ENCODE assay signal across 21 cellular contexts in the genomic region with DNA sequence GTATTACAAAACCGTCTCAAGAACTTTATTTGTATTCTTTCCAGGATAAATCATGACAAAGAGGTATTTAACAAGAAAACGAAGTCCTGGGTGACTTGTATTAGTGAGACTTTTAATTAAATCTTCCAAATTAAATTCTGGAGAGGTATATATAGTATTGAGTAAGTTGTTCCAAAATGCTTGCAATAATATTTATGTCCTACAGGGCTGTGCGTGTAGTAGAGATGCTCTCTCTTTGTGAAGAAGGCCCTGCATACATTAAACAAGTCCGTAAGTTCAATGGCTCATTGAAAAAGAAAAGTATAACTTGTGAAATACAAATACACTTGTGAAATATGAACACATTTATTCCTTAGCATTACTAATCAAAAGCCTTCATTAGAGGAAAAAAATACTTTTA.
A peak's percentile ranks its signal among the peaks of the same experiment; 100 is the strongest.
DNase-seq lines count a peak whose midpoint lies in the region; ATAC-seq and TF ChIP-seq lines count a peak whose summit lies in the region.
"Had no signal": no experiment of that assay in that cellular context is flagged by ENCODE, and none has a peak within 500 bp of the region (broad histone marks: within the 10 kb centered on the region; RNA-seq: fewer than 3 reads in every experiment).

No MANE protein-coding gene starts in this region.

- H3K9ac ChIP-seq in HCT116 (ENCODE audit: low read length), result no peak overlapping the region
- no peak overlapping the region for H3K9ac ChIP-seq in endodermal cell (ENCODE audit: extremely low read depth, low read length, poor library complexity, severe bottlenecking)

- no peak overlapping the region for H2AFZ ChIP-seq in HCT116 (ENCODE audit: low read depth, low read length, poor library complexity, severe bottlenecking)

- RAD21 ChIA-PET in HCT116 (lab: Charles Lee; ENCODE audit: low non-redundant PET in 1 of 2, low total read pairs in 2 of 2, uncharacterized antibody in 2 of 2, unreplicated experiment in 2 of 2), result no interaction called here

- H3K27me3 ChIP-seq in HCT116 (ENCODE audit: insufficient read depth, low read length) (no peaks in the 10 kb centered on the region), endodermal cell (ENCODE audit: control insufficient read depth, insufficient read depth, low read length, poor library complexity, severe bottlenecking) (no peaks in the 10 kb centered on the region)
- H3K27me3 ChIP-seq: SJCRH30 had no signal

- H3K9me3 Mint-ChIP-seq in endodermal cell, result no peaks in the 10 kb centered on the region

- intact Hi-C loops in HCT116 (cut with micrococcal nuclease), result no loop called here

- H3K4me1 Mint-ChIP-seq in endodermal cell, result no peaks in the 10 kb centered on the region
- H3K4me1 Mint-ChIP-seq: CD8-positive, alpha-beta memory T cell had no signal

- no peaks in the 10 kb centered on the region for H3K4me1 ChIP-seq in HCT116 (ENCODE audit: control insufficient read depth in 1 of 2, insufficient read depth in 2 of 2, low read length in 2 of 2)
- H3K4me1 ChIP-seq in endodermal cell (ENCODE audit: control insufficient read depth, insufficient read depth, low read length), result no peaks in the 10 kb centered on the region

- no peaks in the 10 kb centered on the region for H4K20me1 ChIP-seq in HCT116 (ENCODE audit: insufficient read depth)

- H3K36me3 ChIP-seq in HCT116 (ENCODE audit: control insufficient read depth in 1 of 2, insufficient read depth in 2 of 2, low read length in 2 of 2) (no peaks in the 10 kb centered on the region), endodermal cell (ENCODE audit: control insufficient read depth, insufficient read depth, low read length) (no peaks in the 10 kb centered on the region)
- H3K36me3 ChIP-seq: SJCRH30 had no signal

- no peak for TF ChIP-seq POLR2A in HCT116 (IDR thresholded peaks at IDR 0.05; ENCODE audit: borderline replicate concordance, extremely low read depth, insufficient read depth, insufficient read length)

- H3K36me3 Mint-ChIP-seq in endodermal cell (ENCODE audit: low read depth), result no peaks in the 10 kb centered on the region
- H3K36me3 Mint-ChIP-seq: CD8-positive, alpha-beta memory T cell had no signal

- ATAC-seq in HCT116, result peak; percentile 66; the same call in 1 of the 2 replicates
- no peak for ATAC-seq in GM19452 (IDR thresholded peaks at IDR 0.05; ENCODE audit: unreplicated experiment)
- no peak for ATAC-seq in GM18873 (IDR thresholded peaks at IDR 0.05; ENCODE audit: low FRiP score, unreplicated experiment)
- ATAC-seq: HepG2 had no signal

- no peak overlapping the region for H3K4me3 Mint-ChIP-seq in endodermal cell
- H3K4me3 Mint-ChIP-seq: B cell; CD14-positive monocyte; CD8-positive, alpha-beta memory T cell had no signal

- 91 to 100% methylated on average over 1 to 4 of the region's 4 CpGs for WGBS in endodermal cell (ENCODE audit: insufficient coverage in 1 of 2, insufficient read length in 1 of 2), 2 experiments

- no TSS peak for BruUV-seq in HCT116 (replicated peaks; lab: Mats Ljungman, UMichigan)

- TF ChIP-seq CTCF in HCT116 (IDR thresholded peaks at IDR 0.05 in 2 of 3, conservative IDR thresholded peaks at IDR 0.05 in 1 of 3; ENCODE audit: borderline replicate concordance in 1 of 3, insufficient read depth in 1 of 3, low read depth in 2 of 3, low read length in 2 of 3) (peak in 1 of 3 experiments; percentile 25; a peak in 2 of 6 replicates), endodermal cell (conservative IDR thresholded peaks at IDR 0.05) (peak; percentile 49)

- peak; percentile 3 for DNase-seq in ELR (ENCODE audit: low read depth)
- DNase-seq in HCT116 (ENCODE audit: low read depth, low spot score), result no peak
- peak; percentile 9 for DNase-seq in OCI-M1 (lab: John Stamatoyannopoulos, UW)
- DNase-seq in endodermal cell, result no peak
- DNase-seq in NCI-H2081 treated with DMSO at 0.1 percent for 48 hours (lab: John Stamatoyannopoulos, UW), result no peak
- DNase-seq in stimulated activated CD4-positive, alpha-beta T cell treated with anti-CD3 and anti-CD28 coated beads, Interleukin-1b, Interleukin-23, amount 100 ng/mL, for 48 hours, result no peak
- DNase-seq: CD8-positive, alpha-beta memory T cell; DMS 273 treated with DMSO at 0.1 percent for 48 hours; DND-41; NCI-H1105; NCI-H187 treated with DMSO at 0.1 percent for 48 hours; NCI-H2107; NCI-H2227 treated with DMSO at 0.1 percent for 48 hours; NCI-H526 treated with DMSO at 0.1 percent for 48 hours; SJCRH30; T-helper 1 cell had no signal

- no peaks in the 10 kb centered on the region for H3K79me2 ChIP-seq in HCT116 (ENCODE audit: insufficient read depth, low read length)

- H3K9me2 ChIP-seq in HCT116 (ENCODE audit: insufficient read depth), result no peaks in the 10 kb centered on the region; the same call in 1 of the 2 replicates

- no peaks in the 10 kb centered on the region for H3K9me3 ChIP-seq in HCT116 (ENCODE audit: control insufficient read depth in 1 of 2, insufficient read depth in 1 of 2, low read depth in 1 of 2, low read length in 2 of 2)
- no peaks in the 10 kb centered on the region for H3K9me3 ChIP-seq in endodermal cell (ENCODE audit: control insufficient read depth, low read length)
- H3K9me3 ChIP-seq: SJCRH30 had no signal

- no peak for TF ChIP-seq RAD21 in HCT116 (IDR thresholded peaks at IDR 0.05; ENCODE audit: low read depth)

- POLR2A ChIA-PET in HCT116 (lab: Charles Lee), result no interaction called here

- H3K27me3 Mint-ChIP-seq in endodermal cell (ENCODE audit: insufficient read depth), result no peaks in the 10 kb centered on the region
- H3K27me3 Mint-ChIP-seq: B cell; CD8-positive, alpha-beta memory T cell had no signal

- H3K4me3 ChIP-seq in HCT116 (replicated peaks in 1 of 2; ENCODE audit: low read depth in 1 of 2, low read length in 2 of 2) (no peak overlapping the region), endodermal cell (ENCODE audit: low read length) (no peak overlapping the region)
- H3K4me3 ChIP-seq: SJCRH30 had no signal

- H3K27ac ChIP-seq in HCT116 (ENCODE audit: low read depth, low read length), result no peak overlapping the region
- no peak overlapping the region for H3K27ac ChIP-seq in endodermal cell (ENCODE audit: low read depth, low read length)
- H3K27ac ChIP-seq: SJCRH30 had no signal

- no peak overlapping the region for H3K27ac Mint-ChIP-seq in endodermal cell
- H3K27ac Mint-ChIP-seq: B cell; CD14-positive monocyte; CD8-positive, alpha-beta memory T cell had no signal

- CTCF ChIA-PET in HCT116 (lab: Charles Lee), result no interaction called here

- no peak overlapping the region for H3K4me2 ChIP-seq in HCT116 (ENCODE audit: low read length)

TF ChIP-seq in HCT116, 20 proteins besides CTCF, POLR2A, EP300 and RAD21:
- TF ChIP-seq ZNF274 (IDR thresholded peaks at IDR 0.05; ENCODE audit: low read depth, low read length), result no peak
- TF ChIP-seq TCF7L2 (IDR thresholded peaks at IDR 0.05; ENCODE audit: borderline replicate concordance, extremely low read depth, insufficient read depth, insufficient read length), result no peak
- no peak for TF ChIP-seq EGR1 (IDR thresholded peaks at IDR 0.05; ENCODE audit: low read depth)
- TF ChIP-seq, protein P1, sequence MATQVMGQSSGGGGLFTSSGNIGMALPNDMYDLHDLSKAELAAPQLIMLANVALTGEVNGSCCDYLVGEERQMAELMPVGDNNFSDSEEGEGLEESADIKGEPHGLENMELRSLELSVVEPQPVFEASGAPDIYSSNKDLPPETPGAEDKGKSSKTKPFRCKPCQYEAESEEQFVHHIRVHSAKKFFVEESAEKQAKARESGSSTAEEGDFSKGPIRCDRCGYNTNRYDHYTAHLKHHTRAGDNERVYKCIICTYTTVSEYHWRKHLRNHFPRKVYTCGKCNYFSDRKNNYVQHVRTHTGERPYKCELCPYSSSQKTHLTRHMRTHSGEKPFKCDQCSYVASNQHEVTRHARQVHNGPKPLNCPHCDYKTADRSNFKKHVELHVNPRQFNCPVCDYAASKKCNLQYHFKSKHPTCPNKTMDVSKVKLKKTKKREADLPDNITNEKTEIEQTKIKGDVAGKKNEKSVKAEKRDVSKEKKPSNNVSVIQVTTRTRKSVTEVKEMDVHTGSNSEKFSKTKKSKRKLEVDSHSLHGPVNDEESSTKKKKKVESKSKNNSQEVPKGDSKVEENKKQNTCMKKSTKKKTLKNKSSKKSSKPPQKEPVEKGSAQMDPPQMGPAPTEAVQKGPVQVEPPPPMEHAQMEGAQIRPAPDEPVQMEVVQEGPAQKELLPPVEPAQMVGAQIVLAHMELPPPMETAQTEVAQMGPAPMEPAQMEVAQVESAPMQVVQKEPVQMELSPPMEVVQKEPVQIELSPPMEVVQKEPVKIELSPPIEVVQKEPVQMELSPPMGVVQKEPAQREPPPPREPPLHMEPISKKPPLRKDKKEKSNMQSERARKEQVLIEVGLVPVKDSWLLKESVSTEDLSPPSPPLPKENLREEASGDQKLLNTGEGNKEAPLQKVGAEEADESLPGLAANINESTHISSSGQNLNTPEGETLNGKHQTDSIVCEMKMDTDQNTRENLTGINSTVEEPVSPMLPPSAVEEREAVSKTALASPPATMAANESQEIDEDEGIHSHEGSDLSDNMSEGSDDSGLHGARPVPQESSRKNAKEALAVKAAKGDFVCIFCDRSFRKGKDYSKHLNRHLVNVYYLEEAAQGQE (IDR thresholded peaks at IDR 0.05; ENCODE audit: low read depth), result no peak
- TF ChIP-seq SP1 (IDR thresholded peaks at IDR 0.05; ENCODE audit: low read depth), result no peak
- TF ChIP-seq, protein P2, sequence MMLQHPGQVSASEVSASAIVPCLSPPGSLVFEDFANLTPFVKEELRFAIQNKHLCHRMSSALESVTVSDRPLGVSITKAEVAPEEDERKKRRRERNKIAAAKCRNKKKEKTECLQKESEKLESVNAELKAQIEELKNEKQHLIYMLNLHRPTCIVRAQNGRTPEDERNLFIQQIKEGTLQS (IDR thresholded peaks at IDR 0.05), result no peak
- TF ChIP-seq ELF1 (IDR thresholded peaks at IDR 0.05; ENCODE audit: borderline replicate concordance, low read depth), result no peak
- TF ChIP-seq SIN3A (IDR thresholded peaks at IDR 0.05; ENCODE audit: low read depth), result no peak
- TF ChIP-seq CEBPB (IDR thresholded peaks at IDR 0.05; ENCODE audit: low read depth), result no peak
- no peak for TF ChIP-seq CBX3 (IDR thresholded peaks at IDR 0.05; ENCODE audit: low read depth)
TF ChIP-seq in HCT116: peak in this region for 0.

Comparison
In these comparisons a context has a peak if more than half of its experiments do, and no peak if none do; other contexts are left out.
1. DNase-seq: peak in ELR (single experiment) and OCI-M1 (single experiment); none in HCT116 (single experiment), endodermal cell (single experiment), NCI-H2081 treated with DMSO at 0.1 percent for 48 hours (single experiment) and stimulated activated CD4-positive, alpha-beta T cell treated with anti-CD3 and anti-CD28 coated beads, Interleukin-1b, Interleukin-23, amount 100 ng/mL, for 48 hours (single experiment).